ENCODE assay signal across 17 cellular contexts in genomic region chr6:145643760-145644159, GRCh38.
"Had no signal": no experiment of that assay in that cellular context is flagged by ENCODE, and none has a peak within 500 bp of the region (broad histone marks: within the 10 kb centered on the region; RNA-seq: fewer than 3 reads in every experiment).

No MANE protein-coding gene starts in this region.

- H3K9me3 Mint-ChIP-seq: activated CD4-positive, alpha-beta T cell treated with anti-CD3 and anti-CD28 coated beads, Interleukin-2, amount 10 ng/mL, durations not matched to agents 24 days and 14 days; activated naive CD8-positive, alpha-beta T cell treated with anti-CD3 and anti-CD28 coated beads for 36 hours; naive thymus-derived CD4-positive, alpha-beta T cell had no signal

- ATAC-seq: left ventricle myocardium superior; mucosa of descending colon; naive thymus-derived CD4-positive, alpha-beta T cell had no signal

- H3K27ac Mint-ChIP-seq: activated CD4-positive, alpha-beta T cell treated with anti-CD3 and anti-CD28 coated beads, Interleukin-2, amount 10 ng/mL, durations not matched to agents 24 days and 14 days; activated naive CD8-positive, alpha-beta T cell treated with anti-CD3 and anti-CD28 coated beads for 36 hours; memory B cell; naive thymus-derived CD4-positive, alpha-beta T cell had no signal

- H3K4me3 ChIP-seq: mucosa of descending colon, transverse colon, vagina had no signal

- H3K4me3 Mint-ChIP-seq: activated CD4-positive, alpha-beta T cell treated with anti-CD3 and anti-CD28 coated beads, Interleukin-2, amount 10 ng/mL, durations not matched to agents 24 days and 14 days; activated naive CD8-positive, alpha-beta T cell treated with anti-CD3 and anti-CD28 coated beads for 36 hours; memory B cell; naive thymus-derived CD4-positive, alpha-beta T cell had no signal

- H3K27me3 Mint-ChIP-seq: activated CD4-positive, alpha-beta T cell treated with anti-CD3 and anti-CD28 coated beads, Interleukin-2, amount 10 ng/mL, durations not matched to agents 24 days and 14 days; activated naive CD8-positive, alpha-beta T cell treated with anti-CD3 and anti-CD28 coated beads for 36 hours; memory B cell; naive thymus-derived CD4-positive, alpha-beta T cell had no signal

- H3K27me3 ChIP-seq: transverse colon, vagina had no signal

- H3K4me1 ChIP-seq: vagina had no signal

- DNase-seq: activated CD4-positive, alpha-beta T cell treated with anti-CD3 and anti-CD28 coated beads, Interleukin-2, amount 10 ng/mL, durations not matched to agents 24 days and 14 days; activated CD4-positive, CD25-positive, alpha-beta regulatory T cell; activated naive CD8-positive, alpha-beta T cell treated with anti-CD3 and anti-CD28 coated beads for 36 hours; central memory CD4-positive, alpha-beta T cell; cortex of kidney; effector CD4-positive, alpha-beta T cell; hypothalamus; kidney glomerular epithelial cell; left ventricle myocardium superior; mucosa of descending colon; naive thymus-derived CD4-positive, alpha-beta T cell; stimulated activated CD4-positive, alpha-beta T cell treated with anti-CD3 and anti-CD28 coated beads, Interleukin-4, amount 100 ng/mL, for 1 hour; stimulated activated naive CD4-positive, alpha-beta T cell; substantia nigra; transverse colon had no signal

- H3K4me1 Mint-ChIP-seq: activated CD4-positive, alpha-beta T cell treated with anti-CD3 and anti-CD28 coated beads, Interleukin-2, amount 10 ng/mL, durations not matched to agents 24 days and 14 days; activated naive CD8-positive, alpha-beta T cell treated with anti-CD3 and anti-CD28 coated beads for 36 hours; naive thymus-derived CD4-positive, alpha-beta T cell had no signal

- H3K27ac ChIP-seq: transverse colon, vagina had no signal
